In genomic region chr12:121535150-121536057, GRCh38 we compare ENCODE assay signal across 8 cellular contexts. TPM values are rescaled to one million over a fixed set of nuclear protein-coding genes. Genes with fewer than 3 reads are reported as not detected.
DNase-seq lines count a peak whose midpoint lies in the region; ATAC-seq, FAIRE-seq and TF ChIP-seq lines count a peak whose summit lies in the region.

No MANE protein-coding gene starts in this region.

- peak overlapping the region; percentile 60 for H3K4me3 Mint-ChIP-seq in activated naive CD4-positive, alpha-beta T cell treated with anti-CD3 and anti-CD28 coated beads, Interleukin-2, amount 50 U/mL, for 24 hours

- H3K27ac Mint-ChIP-seq in activated naive CD4-positive, alpha-beta T cell treated with anti-CD3 and anti-CD28 coated beads, Interleukin-2, amount 50 U/mL, for 24 hours = peak overlapping the region; percentile 55

- no peak for FAIRE-seq in frontal cortex (lab: Jason Lieb, UNC)

- H3K4me1 ChIP-seq in lung (ENCODE audit: control insufficient read depth in 2 of 2, insufficient read depth in 2 of 2, low read length in 2 of 2) (peaks cover 3 to 25% of the 10 kb centered on the region in 2 donors), transverse colon (peaks cover 11 to 55% (median 29%) of the 10 kb centered on the region in 4 donors)

- peaks cover 0 to 5% of the 10 kb centered on the region in 2 donors for H3K36me3 ChIP-seq in lung (ENCODE audit: control insufficient read depth in 2 of 2, insufficient read depth in 2 of 2, low read length in 2 of 2)
- no peaks in the 10 kb centered on the region for H3K36me3 ChIP-seq in transverse colon

- H3K27me3 ChIP-seq in lung (ENCODE audit: control insufficient read depth, insufficient read depth) (no peaks in the 10 kb centered on the region), transverse colon (no peaks in the 10 kb centered on the region)

- no peak for TF ChIP-seq POLR2A in transverse colon (IDR thresholded peaks at IDR 0.05)

- TF ChIP-seq CTCF in astrocyte of the cerebellum (IDR thresholded peaks at IDR 0.05; ENCODE audit: low read depth, low read length, missing control alignments) = no peak
- no peak for TF ChIP-seq CTCF in lung (IDR thresholded peaks at IDR 0.05; ENCODE audit: control extremely low read depth, extremely low read depth)
- no peak for TF ChIP-seq CTCF in transverse colon (IDR thresholded peaks at IDR 0.05)

- in situ Hi-C loops in astrocyte of the cerebellum (cut with HindIII; ENCODE audit: low sequenced_read_pairs) (no loop called here), transverse colon (cut with MboI; ENCODE audit: low pct_ligation_motif_present in 1 of 4, low pct_unique_long_range_greater_than_20kb in 1 of 4, low sequenced_read_pairs in 3 of 4) (no loop called here)

- no peaks in the 10 kb centered on the region for H3K9me3 ChIP-seq in lung (ENCODE audit: control insufficient read depth in 2 of 2, insufficient read depth in 1 of 2, low read length in 1 of 2)
- H3K9me3 ChIP-seq in transverse colon = no peaks in the 10 kb centered on the region

- no peak for DNase-seq in activated naive CD4-positive, alpha-beta T cell treated with Interleukin-2 at 50 U/mL for 16 hours
- DNase-seq in astrocyte of the cerebellum (ENCODE audit: low read depth) (no peak), lung (ENCODE audit: low spot score) (no peak), transverse colon (peak; percentile 19), NCI-H524 treated with DMSO at 0.1 percent for 48 hours (lab: John Stamatoyannopoulos, UW) (no peak), frontal cortex (ENCODE audit: low spot score in 2 of 2) (no peak)
- DNase-seq in stimulated activated CD4-positive, alpha-beta T cell treated with anti-CD3 and anti-CD28 coated beads, Interleukin-4, amount 100 ng/mL, for 1 hour = no peak

- H3K27ac ChIP-seq in lung (ENCODE audit: low read depth in 1 of 2, low read length in 1 of 2) (peak overlapping the region in 1 of 2 donors; percentile 96), transverse colon (peak overlapping the region; percentile 88 to 91 (median 90))

- 31 to 34% methylated on average over 13 of the region's 13 CpGs for WGBS in lung, 2 donors
- WGBS in transverse colon (ENCODE audit: low coverage in 1 of 2), 2 donors = 37 to 47% methylated on average over 5 to 13 of the region's 13 CpGs

- intact Hi-C loops in transverse colon (cut with DNase I; ENCODE audit: low total_unique reads) = no loop called here

- no peaks in the 10 kb centered on the region for H3K9me3 Mint-ChIP-seq in activated naive CD4-positive, alpha-beta T cell treated with anti-CD3 and anti-CD28 coated beads, Interleukin-2, amount 50 U/mL, for 24 hours

- no peak for ATAC-seq in lung (ENCODE audit: insufficient read depth, low FRiP score)

- H3K27me3 Mint-ChIP-seq in activated naive CD4-positive, alpha-beta T cell treated with anti-CD3 and anti-CD28 coated beads, Interleukin-2, amount 50 U/mL, for 24 hours = no peaks in the 10 kb centered on the region

- peaks cover 3% of the 10 kb centered on the region for H3K36me3 Mint-ChIP-seq in activated naive CD4-positive, alpha-beta T cell treated with anti-CD3 and anti-CD28 coated beads, Interleukin-2, amount 50 U/mL, for 24 hours

- peaks cover 66% of the 10 kb centered on the region for H3K4me1 Mint-ChIP-seq in activated naive CD4-positive, alpha-beta T cell treated with anti-CD3 and anti-CD28 coated beads, Interleukin-2, amount 50 U/mL, for 24 hours

- H3K4me3 ChIP-seq in astrocyte of the cerebellum (ENCODE audit: low read depth, low read length) (peak overlapping the region; percentile 43), lung (peak overlapping the region; percentile 15), transverse colon (peak overlapping the region; percentile 11 to 70 (median 58))

- no peak for TF ChIP-seq EP300 in transverse colon (IDR thresholded peaks at IDR 0.05; ENCODE audit: low read depth)

RNA-seq across cellular contexts. Expression of gene KDM2B, which starts 45.4 kb away (rescaled TPM):
- 10 to 100 TPM; 30.6 to 44.5 TPM for total RNA-seq in lung
- 10 to 100 TPM; 13.8 to 18.6 TPM for polyA plus RNA-seq in lung
- total RNA-seq in transverse colon = 10 to 100 TPM in 3 of 4 donors, 1 to 10 TPM in 1; 7.2 to 39.3 (median 15.2) TPM
- total RNA-seq in frontal cortex = 99.5 TPM
